ENCODE assay signal across 24 cellular contexts in the genomic region with DNA sequence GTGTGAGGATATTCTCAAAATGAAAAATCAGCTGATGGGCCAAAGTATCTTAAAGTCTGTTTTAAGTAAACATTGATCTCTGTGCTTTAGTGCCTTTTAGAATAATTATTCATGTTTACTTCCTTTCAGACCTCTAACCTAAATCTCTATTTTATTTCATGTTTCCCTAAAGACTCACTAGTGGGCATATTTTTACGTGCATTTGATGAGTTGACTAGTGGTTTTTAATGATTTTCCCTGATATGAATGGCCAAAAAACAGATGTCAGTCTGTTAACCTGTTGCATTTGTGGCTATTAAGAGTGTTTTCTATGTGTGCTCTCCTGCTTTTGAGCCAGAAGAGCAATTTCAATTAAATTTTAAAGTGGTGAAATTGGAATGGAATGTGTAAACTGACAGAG. TPM values are rescaled to one million over a fixed set of nuclear protein-coding genes. Genes with fewer than 3 reads are reported as not detected.
DNase-seq lines count a peak whose midpoint lies in the region; ATAC-seq and TF ChIP-seq lines count a peak whose summit lies in the region.
"Had no signal": no experiment of that assay in that cellular context is flagged by ENCODE, and none has a peak within 500 bp of the region (broad histone marks: within the 10 kb centered on the region; RNA-seq: fewer than 3 reads in every experiment).

No MANE protein-coding gene starts in this region.

- H3K4me3 ChIP-seq in Loucy (ENCODE audit: low read length, poor library complexity, severe bottlenecking), result peak overlapping the region; percentile 50
- no peak overlapping the region for H3K4me3 ChIP-seq in PC-3 (ENCODE audit: low read length)
- H3K4me3 ChIP-seq in thyroid gland (replicated peaks in 1 of 3), result no peak overlapping the region
- no peak overlapping the region for H3K4me3 ChIP-seq in hepatocyte
- H3K4me3 ChIP-seq: A549; BLaER1 treated with 17β-estradiol and CSF1 and Interleukin-3, amounts not matched to agents 10 nM and 100 nM; GM12878 had no signal

- H3K27ac Mint-ChIP-seq in Calu3 (ENCODE audit: unreplicated experiment), result peak overlapping the region; percentile 4
- H3K27ac Mint-ChIP-seq: B cell; CD4-positive, alpha-beta T cell; CD8-positive, alpha-beta T cell had no signal

- TF ChIP-seq CTCF in Calu3 (IDR thresholded peaks at IDR 0.05; ENCODE audit: unreplicated experiment) (no peak), Loucy (conservative IDR thresholded peaks at IDR 0.05; ENCODE audit: low read length) (no peak), PC-3 (conservative IDR thresholded peaks at IDR 0.05; ENCODE audit: low read depth, low read length) (no peak), thyroid gland (IDR thresholded peaks at IDR 0.05) (no peak), hepatocyte (IDR thresholded peaks at IDR 0.05; ENCODE audit: poor library complexity) (no peak)

- no peak for DNase-seq in Calu3
- no peak for DNase-seq in PC-3
- no peak for DNase-seq in thyroid gland
- no peak for DNase-seq in hepatocyte (ENCODE audit: low spot score)
- DNase-seq: AML-193; Caco-2; CD4-positive, alpha-beta T cell; CD8-positive, alpha-beta T cell; DMS 273 treated with DMSO at 0.1 percent for 48 hours; DMS153; DMS53; DMS79; DND-41; EL; GDM1 had no signal

- peaks cover 3% of the 10 kb centered on the region; the same call in 1 of the 2 replicates for H3F3A ChIP-seq in Loucy (ENCODE audit: low read depth)
- no peaks in the 10 kb centered on the region for H3F3A ChIP-seq in PC-3 (ENCODE audit: low read length, unreplicated experiment)

- H3K27me3 ChIP-seq in Loucy (ENCODE audit: insufficient read depth, low read length, poor library complexity, severe bottlenecking), result no peaks in the 10 kb centered on the region
- H3K27me3 ChIP-seq in PC-3 (ENCODE audit: low read length), result no peaks in the 10 kb centered on the region
- no peaks in the 10 kb centered on the region for H3K27me3 ChIP-seq in thyroid gland
- no peaks in the 10 kb centered on the region for H3K27me3 ChIP-seq in hepatocyte
- H3K27me3 ChIP-seq: BLaER1 treated with 17β-estradiol and CSF1 and Interleukin-3, amounts not matched to agents 10 nM and 100 nM had no signal

- POLR2A ChIA-PET in PC-3 (lab: Charles Lee; ENCODE audit: unreplicated experiment), result no interaction called here

- WGBS in thyroid gland, 2 donors, result 89 to 92% methylated on average over 1 of the region's 1 CpG
- 80% methylated on average over 1 of the region's 1 CpG for WGBS in hepatocyte (ENCODE audit: low lambda C conversion rate, missing lambda C conversion rate)

- H3K4me1 ChIP-seq in Loucy (ENCODE audit: insufficient read depth, low read length, poor library complexity, severe bottlenecking), result peaks cover 54% of the 10 kb centered on the region
- peaks cover 9% of the 10 kb centered on the region for H3K4me1 ChIP-seq in PC-3 (ENCODE audit: insufficient read depth, low read length)
- peaks cover 7 to 13% of the 10 kb centered on the region in 2 donors for H3K4me1 ChIP-seq in thyroid gland
- H3K4me1 ChIP-seq in hepatocyte (ENCODE audit: insufficient read depth), result no peaks in the 10 kb centered on the region
- H3K4me1 ChIP-seq: A549, Caco-2 had no signal

- peaks cover 18% of the 10 kb centered on the region for H3K4me1 Mint-ChIP-seq in Calu3 (ENCODE audit: low read depth, unreplicated experiment)
- H3K4me1 Mint-ChIP-seq: B cell had no signal

- BruUV-seq in Calu3 (replicated peaks; lab: Mats Ljungman, UMichigan) (no TSS peak), PC-3 (replicated peaks; lab: Mats Ljungman, UMichigan) (no TSS peak)

- CTCF ChIA-PET in Calu3 (lab: Charles Lee), result no interaction called here
- CTCF ChIA-PET in PC-3 (lab: Charles Lee), result no interaction called here

- intact Hi-C loops in Calu3 (cut with micrococcal nuclease; ENCODE audit: unreplicated experiment) (no loop called here), PC-3 (cut with micrococcal nuclease) (no loop called here), thyroid gland (cut with DNase I) (no loop called here)

- H3K36me3 ChIP-seq in Loucy (ENCODE audit: insufficient read depth, low read length) (no peaks in the 10 kb centered on the region), PC-3 (ENCODE audit: low read depth, low read length) (no peaks in the 10 kb centered on the region), thyroid gland (no peaks in the 10 kb centered on the region), hepatocyte (replicated peaks; ENCODE audit: insufficient read depth, low read depth) (no peaks in the 10 kb centered on the region)

- peak overlapping the region; percentile 35 for H3K9ac ChIP-seq in Loucy (ENCODE audit: low read depth, low read length, poor library complexity, severe bottlenecking)
- no peak overlapping the region for H3K9ac ChIP-seq in PC-3 (ENCODE audit: low read length)
- H3K9ac ChIP-seq: BLaER1 treated with 17β-estradiol and CSF1 and Interleukin-3, amounts not matched to agents 10 nM and 100 nM had no signal

- TF ChIP-seq POLR2A in thyroid gland (IDR thresholded peaks at IDR 0.05), result no peak

- ATAC-seq in PC-3 (peak; percentile 58), HG03439 (IDR thresholded peaks at IDR 0.05; ENCODE audit: unreplicated experiment) (no peak), SK-N-SH treated with all-trans-retinoic acid at 6 μM for 48 hours (no peak)
- ATAC-seq: A549; CD8-positive, alpha-beta T cell; GM12878 had no signal

- H3K27me3 Mint-ChIP-seq in Calu3 (ENCODE audit: unreplicated experiment), result no peaks in the 10 kb centered on the region
- H3K27me3 Mint-ChIP-seq: B cell; CD4-positive, alpha-beta T cell had no signal

- no peaks in the 10 kb centered on the region for H3K9me2 ChIP-seq in Loucy (replicated peaks; ENCODE audit: low read depth, low read length)
- H3K9me2 ChIP-seq in PC-3 (replicated peaks; ENCODE audit: low read length), result no peaks in the 10 kb centered on the region
- H3K9me2 ChIP-seq in hepatocyte (replicated peaks; ENCODE audit: insufficient read depth), result no peaks in the 10 kb centered on the region

- H3K27ac ChIP-seq in PC-3 (ENCODE audit: low read length), result no peak overlapping the region
- H3K27ac ChIP-seq in thyroid gland, result peak overlapping the region in 2 of 3 donors; percentile 22 to 29
- H3K27ac ChIP-seq in hepatocyte, result no peak overlapping the region
- H3K27ac ChIP-seq: 22Rv1; A549; BLaER1 treated with 17β-estradiol and CSF1 and Interleukin-3, amounts not matched to agents 10 nM and 100 nM; C4-2B had no signal

- no peaks in the 10 kb centered on the region for H3K9me3 Mint-ChIP-seq in Calu3 (ENCODE audit: low read depth, unreplicated experiment)
- H3K9me3 Mint-ChIP-seq: CD4-positive, alpha-beta T cell; CD8-positive, alpha-beta T cell had no signal

- no peaks in the 10 kb centered on the region for H3K36me3 Mint-ChIP-seq in Calu3 (ENCODE audit: insufficient read depth, unreplicated experiment)
- H3K36me3 Mint-ChIP-seq: CD8-positive, alpha-beta T cell had no signal

- peaks cover 22% of the 10 kb centered on the region for H4K20me1 ChIP-seq in Loucy (ENCODE audit: insufficient read depth, low read length, poor library complexity, severe bottlenecking)
- no peaks in the 10 kb centered on the region for H4K20me1 ChIP-seq in PC-3 (ENCODE audit: low read length)
- H4K20me1 ChIP-seq in hepatocyte (ENCODE audit: insufficient read depth, poor library complexity, severe bottlenecking), result no peaks in the 10 kb centered on the region

- H2AFZ ChIP-seq in Loucy (ENCODE audit: low read length) (no peak overlapping the region), PC-3 (ENCODE audit: low read length) (no peak overlapping the region), hepatocyte (no peak overlapping the region)

- H3K4me2 ChIP-seq in Loucy (ENCODE audit: low read depth, low read length, poor library complexity, severe bottlenecking) (peak overlapping the region; percentile 66), PC-3 (ENCODE audit: low read length) (no peak overlapping the region; the same call in 1 of the 2 replicates), hepatocyte (no peak overlapping the region)
- H3K4me2 ChIP-seq: A549; BLaER1 treated with 17β-estradiol and CSF1 and Interleukin-3, amounts not matched to agents 10 nM and 100 nM had no signal

- no peak overlapping the region for H3K4me3 Mint-ChIP-seq in Calu3 (ENCODE audit: low read depth, unreplicated experiment)
- H3K4me3 Mint-ChIP-seq: B cell; CD4-positive, alpha-beta T cell; CD8-positive, alpha-beta T cell had no signal

- peaks cover 83% of the 10 kb centered on the region for H3K79me2 ChIP-seq in Loucy (ENCODE audit: insufficient read depth, low read length)
- peaks cover 6% of the 10 kb centered on the region; the same call in 1 of the 2 replicates for H3K79me2 ChIP-seq in PC-3 (ENCODE audit: low read length)
- H3K79me2 ChIP-seq in hepatocyte, result peaks cover 19% of the 10 kb centered on the region

- H3K9me3 ChIP-seq in Loucy (ENCODE audit: insufficient read depth, low read depth, low read length), result no peaks in the 10 kb centered on the region
- no peaks in the 10 kb centered on the region for H3K9me3 ChIP-seq in PC-3 (ENCODE audit: low read length)
- no peaks in the 10 kb centered on the region for H3K9me3 ChIP-seq in thyroid gland
- H3K9me3 ChIP-seq in hepatocyte (ENCODE audit: low read depth), result no peaks in the 10 kb centered on the region
- H3K9me3 ChIP-seq: A549; BLaER1 treated with 17β-estradiol and CSF1 and Interleukin-3, amounts not matched to agents 10 nM and 100 nM; Caco-2 had no signal

TF ChIP-seq in SK-N-SH treated with all-trans-retinoic acid at 6 μM for 48 hours, 23 proteins besides CTCF, POLR2A, EP300 and RAD21 (continues in another document):
- TF ChIP-seq GLIS3 (CRISPR knock-in tag; IDR thresholded peaks at IDR 0.05), result no peak
- TF ChIP-seq CSDC2 (CRISPR knock-in tag; IDR thresholded peaks at IDR 0.05), result no peak
- TF ChIP-seq ISL1 (CRISPR knock-in tag; IDR thresholded peaks at IDR 0.05), result no peak
- no peak for TF ChIP-seq ZC3H10 (CRISPR knock-in tag; IDR thresholded peaks at IDR 0.05)
- no peak for TF ChIP-seq ARNTL (CRISPR knock-in tag; IDR thresholded peaks at IDR 0.05; ENCODE audit: borderline replicate concordance, low read depth)
- TF ChIP-seq TCF4 (CRISPR knock-in tag; IDR thresholded peaks at IDR 0.05; ENCODE audit: borderline replicate concordance), result no peak
- no peak for TF ChIP-seq ZFP3 (CRISPR knock-in tag; IDR thresholded peaks at IDR 0.05)

RNA-seq across cellular contexts. Expression of a gene that starts 6.9 kb away (rescaled TPM):
- total RNA-seq in Calu3 (2022) (29.2 and 30.4 TPM in 2 replicates), PC-3 (2014; rRNA removed) (25.0 and 29.2 TPM in 2 replicates), thyroid gland (10 to 100 TPM; 12.6 to 26.6 (median 20.4) TPM), hepatocyte (19.6 and 25.4 TPM in 2 replicates)
- polyA plus RNA-seq in hepatocyte, result 17.4 and 17.7 TPM in 2 replicates

RNA-seq across cellular contexts. Expression of a gene that starts 21.4 kb away (rescaled TPM):
- total RNA-seq in Calu3 (2022) (88.8 and 99.1 TPM in 2 replicates), PC-3 (2014; rRNA removed) (11.3 and 16.7 TPM in 2 replicates), thyroid gland (100 to 1,000 TPM in 1 of 4 donors, 10 to 100 TPM in 3; 68.3 to 100 (median 71.9) TPM), hepatocyte (21.7 and 25.4 TPM in 2 replicates)
- polyA plus RNA-seq in hepatocyte, result 11.6 and 12.2 TPM in 2 replicates

Comparison
In these comparisons a context has a peak if more than half of its experiments do, and no peak if none do; other contexts are left out.
1. H3K27ac ChIP-seq: peak in thyroid gland (2 of 3); none in PC-3 (single experiment) and hepatocyte (single experiment).